Comparison of ENCODE assay signal across 8 cellular contexts in the genomic region with DNA sequence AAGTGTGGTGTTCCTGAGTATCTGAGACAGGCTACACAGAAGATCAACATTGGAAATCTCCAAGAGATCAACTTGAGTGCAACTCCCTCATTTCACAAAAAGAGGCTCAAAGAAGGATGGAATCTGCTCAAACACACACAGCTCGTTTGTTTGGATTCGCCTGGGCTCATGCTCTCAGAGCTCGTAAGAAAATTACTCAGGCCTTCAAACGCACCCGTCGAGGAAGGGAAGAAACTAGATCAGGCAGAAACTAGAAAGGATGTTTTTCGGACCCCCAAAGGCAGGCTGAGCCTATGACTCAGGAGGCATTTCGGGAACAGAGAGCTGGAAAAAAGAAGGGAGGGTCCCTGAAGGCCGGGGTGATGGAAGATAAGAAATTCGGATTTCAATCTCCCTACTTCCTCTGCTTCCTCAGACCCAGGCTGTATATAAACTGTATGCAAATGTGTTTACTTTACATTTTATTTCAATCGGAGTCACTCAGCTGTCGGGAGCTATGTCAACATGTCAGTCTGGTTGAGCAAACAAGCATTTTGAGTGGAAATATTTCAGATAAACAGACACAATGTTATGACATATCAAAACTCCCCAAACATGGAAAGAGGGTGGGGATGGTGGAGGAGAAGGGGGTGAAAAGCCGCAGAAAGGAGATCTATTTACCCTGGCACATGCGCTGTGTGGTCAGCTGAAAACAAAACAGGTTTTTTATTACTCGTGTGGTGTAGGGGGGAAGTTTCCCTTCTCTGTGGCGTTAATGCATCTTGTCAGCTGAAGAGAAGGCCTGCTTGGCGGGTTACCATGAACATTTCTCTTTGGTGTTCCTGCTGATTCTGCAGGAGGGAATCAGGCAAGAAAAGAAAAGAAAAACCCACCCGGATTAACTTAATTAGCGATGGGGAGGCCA.
DNase-seq lines count a peak whose midpoint lies in the region; ATAC-seq and TF ChIP-seq lines count a peak whose summit lies in the region.
"Had no signal": no experiment of that assay in that cellular context is flagged by ENCODE, and none has a peak within 500 bp of the region (broad histone marks: within the 10 kb centered on the region; RNA-seq: fewer than 3 reads in every experiment).

No MANE protein-coding gene starts in this region.

- H3K9me3 Mint-ChIP-seq in activated naive CD8-positive, alpha-beta T cell treated with anti-CD3 and anti-CD28 coated beads, Interleukin-2, amount 50 U/mL, for 24 hours = no peaks in the 10 kb centered on the region

- no peak for TF ChIP-seq POLR2A in stomach (IDR thresholded peaks at IDR 0.05)

- peaks cover 5% of the 10 kb centered on the region for H3K4me1 Mint-ChIP-seq in activated naive CD8-positive, alpha-beta T cell treated with anti-CD3 and anti-CD28 coated beads, Interleukin-2, amount 50 U/mL, for 24 hours

- H3K9me3 ChIP-seq in stomach (no peaks in the 10 kb centered on the region), ascending aorta (no peaks in the 10 kb centered on the region)

- H3K4me3 Mint-ChIP-seq in activated naive CD8-positive, alpha-beta T cell treated with anti-CD3 and anti-CD28 coated beads, Interleukin-2, amount 50 U/mL, for 24 hours = no peak overlapping the region

- H3K27me3 Mint-ChIP-seq in activated naive CD8-positive, alpha-beta T cell treated with anti-CD3 and anti-CD28 coated beads, Interleukin-2, amount 50 U/mL, for 24 hours = peaks cover 16% of the 10 kb centered on the region

- H3K27ac ChIP-seq in stomach (peak overlapping the region; percentile 23 to 72 (median 59)), ascending aorta (no peak overlapping the region)

- no peak overlapping the region; the same call in 1 of the 2 replicates for H3K4me3 ChIP-seq in LNCaP clone FGC (ENCODE audit: low read depth, low read length)
- H3K4me3 ChIP-seq in stomach = peak overlapping the region; percentile 4 to 29 (median 6)
- no peak overlapping the region for H3K4me3 ChIP-seq in ascending aorta

- TF ChIP-seq CTCF in LNCaP clone FGC (IDR thresholded peaks at IDR 0.05; ENCODE audit: control insufficient read depth, extremely low read depth, insufficient read depth) (no peak), stomach (IDR thresholded peaks at IDR 0.05) (no peak), ascending aorta (IDR thresholded peaks at IDR 0.05) (no peak)

- H3K36me3 ChIP-seq in stomach (no peaks in the 10 kb centered on the region), ascending aorta (no peaks in the 10 kb centered on the region)

- no peak overlapping the region for H3K27ac Mint-ChIP-seq in activated naive CD8-positive, alpha-beta T cell treated with anti-CD3 and anti-CD28 coated beads, Interleukin-2, amount 50 U/mL, for 24 hours

- H3K36me3 Mint-ChIP-seq in activated naive CD8-positive, alpha-beta T cell treated with anti-CD3 and anti-CD28 coated beads, Interleukin-2, amount 50 U/mL, for 24 hours (ENCODE audit: low read depth) = no peaks in the 10 kb centered on the region

- DNase-seq in LNCaP clone FGC (ENCODE audit: low read depth) (peak; percentile 75), RPMI7951 (ENCODE audit: low read depth) (peak; percentile 59), islet precursor cell (peak; percentile 84), stomach (no peak), ascending aorta (ENCODE audit: low spot score in 2 of 2) (no peak), cortex of kidney (lab: John Stamatoyannopoulos, UW) (no peak)
- no peak for DNase-seq in activated naive CD8-positive, alpha-beta T cell treated with anti-CD3 and anti-CD28 coated beads, Interleukin-2, amount 50 U/mL, for 24 hours
- DNase-seq: NCI-H187 treated with DMSO at 0.1 percent for 48 hours had no signal

- intact Hi-C loops in stomach (cut with DNase I; ENCODE audit: low total_unique reads) (no loop called here), ascending aorta (cut with DNase I) (no loop called here)

- 9 to 24% (median 20%) methylated on average over 19 of the region's 19 CpGs for WGBS in stomach, 5 donors

- H3K27me3 ChIP-seq in stomach = no peaks in the 10 kb centered on the region
- H3K27me3 ChIP-seq in ascending aorta = no peaks in the 10 kb centered on the region

- ATAC-seq in activated naive CD8-positive, alpha-beta T cell treated with anti-CD3 and anti-CD28 coated beads, Interleukin-2, amount 50 U/mL, for 24 hours = no peak

- no peak for TF ChIP-seq EP300 in stomach (IDR thresholded peaks at IDR 0.05)

- H3K4me1 ChIP-seq in stomach = peaks cover 0 to 16% (median 9%) of the 10 kb centered on the region in 4 donors
- H3K4me1 ChIP-seq in ascending aorta = no peaks in the 10 kb centered on the region

Comparison
In these comparisons a context has a peak if more than half of its experiments do, and no peak if none do; other contexts are left out.
1. DNase-seq: peak in LNCaP clone FGC (single experiment), RPMI7951 (single experiment) and islet precursor cell (single experiment); none in stomach (single experiment), ascending aorta (0 of 2), cortex of kidney (single experiment) and activated naive CD8-positive, alpha-beta T cell treated with anti-CD3 and anti-CD28 coated beads, Interleukin-2, amount 50 U/mL, for 24 hours (single experiment).
2. H3K4me3 ChIP-seq: peak in stomach (4 of 4); none in LNCaP clone FGC (single experiment) and ascending aorta (0 of 2).
3. H3K27ac ChIP-seq: peak in stomach (5 of 5); none in ascending aorta (0 of 2).